ENCODE assay signal across 1 cellular context in the genomic region with DNA sequence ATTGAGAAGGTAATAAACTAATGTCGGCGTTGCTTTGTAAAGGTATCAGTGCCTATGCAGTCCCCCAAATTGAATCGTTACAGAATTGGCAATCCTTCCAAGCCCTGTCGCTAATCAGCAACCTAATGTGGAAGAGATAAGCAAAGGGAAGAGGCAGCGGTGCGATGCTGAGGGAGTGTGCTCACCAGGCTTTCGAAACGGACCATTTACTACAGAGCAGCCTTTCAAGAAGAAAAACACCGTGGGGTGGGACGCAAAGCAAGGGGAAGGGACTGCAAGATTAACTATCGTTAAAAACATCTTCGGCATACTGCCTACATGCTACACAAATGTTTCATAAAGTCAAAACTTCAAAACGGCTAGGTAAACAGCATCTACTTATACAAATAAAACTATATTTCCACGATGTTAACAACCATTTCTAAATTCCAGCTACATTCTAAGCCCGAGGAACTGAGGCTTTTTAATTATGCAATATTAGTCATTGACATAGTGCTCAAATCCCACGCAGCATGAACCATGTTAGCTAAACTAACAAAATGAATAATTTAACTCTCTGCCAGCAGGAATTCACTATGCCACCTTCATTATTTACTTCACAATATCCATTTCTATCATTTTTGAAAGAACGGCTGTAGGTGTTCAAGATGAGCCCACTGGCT.
TF ChIP-seq lines count a peak whose summit lies in the region.

No MANE protein-coding gene starts in this region.

TF ChIP-seq in HEK293, 187 proteins besides CTCF, POLR2A, EP300 and RAD21 (continued from another document):
- TF ChIP-seq ZNF398 (tag by site-specific recombination; IDR thresholded peaks at IDR 0.05) (no peak), ZNF544 (tag by site-specific recombination; IDR thresholded peaks at IDR 0.05) (no peak), TRIM28 (IDR thresholded peaks at IDR 0.05; ENCODE audit: borderline replicate concordance, low read length) (0 out of 2 replicates have a peak, but pooled peaks have one; percentile 18), ZNF623 (tag by site-specific recombination; IDR thresholded peaks at IDR 0.05) (no peak), ZNF600 (tag by site-specific recombination; IDR thresholded peaks at IDR 0.05) (0 out of 2 replicates have a peak, but pooled peaks have one; percentile 22), IKZF3 (tag by site-specific recombination; IDR thresholded peaks at IDR 0.05) (0 out of 2 replicates have a peak, but pooled peaks have one; percentile 4), ZNF664 (tag by site-specific recombination; IDR thresholded peaks at IDR 0.05) (peak; percentile 93), PRDM1 (tag by site-specific recombination; IDR thresholded peaks at IDR 0.05) (no peak)
- TF ChIP-seq, protein P1, sequence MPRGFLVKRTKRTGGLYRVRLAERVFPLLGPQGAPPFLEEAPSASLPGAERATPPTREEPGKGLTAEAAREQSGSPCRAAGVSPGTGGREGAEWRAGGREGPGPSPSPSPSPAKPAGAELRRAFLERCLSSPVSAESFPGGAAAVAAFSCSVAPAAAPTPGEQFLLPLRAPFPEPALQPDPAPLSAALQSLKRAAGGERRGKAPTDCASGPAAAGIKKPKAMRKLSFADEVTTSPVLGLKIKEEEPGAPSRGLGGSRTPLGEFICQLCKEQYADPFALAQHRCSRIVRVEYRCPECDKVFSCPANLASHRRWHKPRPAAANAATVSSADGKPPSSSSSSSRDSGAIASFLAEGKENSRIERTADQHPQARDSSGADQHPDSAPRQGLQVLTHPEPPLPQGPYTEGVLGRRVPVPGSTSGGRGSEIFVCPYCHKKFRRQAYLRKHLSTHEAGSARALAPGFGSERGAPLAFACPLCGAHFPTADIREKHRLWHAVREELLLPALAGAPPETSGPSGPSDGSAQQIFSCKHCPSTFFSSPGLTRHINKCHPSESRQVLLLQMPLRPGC (tag by site-specific recombination; IDR thresholded peaks at IDR 0.05), result no peak
- TF ChIP-seq, protein P2, sequence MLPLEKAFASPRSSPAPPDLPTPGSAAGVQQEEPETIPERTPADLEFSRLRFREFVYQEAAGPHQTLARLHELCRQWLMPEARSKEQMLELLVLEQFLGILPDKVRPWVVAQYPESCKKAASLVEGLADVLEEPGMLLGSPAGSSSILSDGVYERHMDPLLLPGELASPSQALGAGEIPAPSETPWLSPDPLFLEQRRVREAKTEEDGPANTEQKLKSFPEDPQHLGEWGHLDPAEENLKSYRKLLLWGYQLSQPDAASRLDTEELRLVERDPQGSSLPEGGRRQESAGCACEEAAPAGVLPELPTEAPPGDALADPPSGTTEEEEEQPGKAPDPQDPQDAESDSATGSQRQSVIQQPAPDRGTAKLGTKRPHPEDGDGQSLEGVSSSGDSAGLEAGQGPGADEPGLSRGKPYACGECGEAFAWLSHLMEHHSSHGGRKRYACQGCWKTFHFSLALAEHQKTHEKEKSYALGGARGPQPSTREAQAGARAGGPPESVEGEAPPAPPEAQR (tag by site-specific recombination; IDR thresholded peaks at IDR 0.05), result no peak
